In the genomic region with DNA sequence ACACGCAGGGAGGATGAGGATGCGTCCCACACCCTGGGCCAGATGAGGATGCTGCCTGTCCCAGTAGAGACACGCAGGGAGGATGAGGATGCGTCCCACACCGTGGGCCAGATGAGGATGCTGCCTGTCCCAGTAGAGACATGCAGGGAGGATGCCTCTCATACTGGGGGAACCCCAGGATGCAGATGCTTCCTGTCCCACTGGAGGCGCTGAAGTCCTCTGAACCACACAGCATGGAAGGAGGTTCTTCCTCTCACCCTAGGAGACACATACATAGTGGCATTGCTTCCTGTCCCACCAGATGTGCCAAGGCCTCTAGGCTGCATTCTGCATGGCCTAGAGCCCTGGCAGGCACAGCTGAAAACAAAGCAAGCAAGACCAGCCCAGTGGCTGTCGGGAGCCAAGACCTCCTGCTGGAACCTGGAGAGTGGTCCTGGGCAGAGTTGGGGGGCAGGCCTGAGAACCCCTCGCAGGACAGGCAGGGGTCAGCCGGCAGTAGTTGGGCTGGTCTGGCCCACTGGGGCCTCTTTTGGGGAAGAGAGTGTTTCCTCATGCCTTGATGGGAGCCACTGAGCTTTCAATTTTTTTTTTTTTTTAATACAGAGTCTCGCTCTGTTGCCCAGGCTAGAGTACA, we compare ENCODE assay signal across 9 cellular contexts. TPM values are rescaled to one million over a fixed set of nuclear protein-coding genes. Genes with fewer than 3 reads are reported as not detected.
DNase-seq lines count a peak whose midpoint lies in the region; ATAC-seq and TF ChIP-seq lines count a peak whose summit lies in the region.
"Had no signal": no experiment of that assay in that cellular context is flagged by ENCODE, and none has a peak within 500 bp of the region (broad histone marks: within the 10 kb centered on the region; RNA-seq: fewer than 3 reads in every experiment).

No MANE protein-coding gene starts in this region.

- no peaks in the 10 kb centered on the region for H3K9me3 ChIP-seq in CD8-positive, alpha-beta T cell (ENCODE audit: low read length)
- no peaks in the 10 kb centered on the region for H3K9me3 ChIP-seq in MG63
- no peaks in the 10 kb centered on the region for H3K9me3 ChIP-seq in testis

- TF ChIP-seq CTCF in CD8-positive, alpha-beta T cell (IDR thresholded peaks at IDR 0.05), result peak; percentile 16
- TF ChIP-seq CTCF in testis (IDR thresholded peaks at IDR 0.05), result no peak

- no peak overlapping the region for H3K27ac ChIP-seq in CD8-positive, alpha-beta T cell (ENCODE audit: low read depth, low read length)
- H3K27ac ChIP-seq in testis, result no peak overlapping the region

- peaks cover 18% of the 10 kb centered on the region for H3K4me1 ChIP-seq in CD8-positive, alpha-beta T cell (ENCODE audit: insufficient read depth, low read length)
- peaks cover 15% of the 10 kb centered on the region for H3K4me1 ChIP-seq in testis

- 68 to 78% methylated on average over 8 to 10 of the region's 10 CpGs for WGBS in testis, 2 donors

- CTCF ChIA-PET in CD8-positive, alpha-beta T cell (lab: Charles Lee), result interaction anchor here (0.6 to 4.5 kb wide), 10 partner anchors 10 to 280 kb away, joined by 3 to 42 read pairs (median 7); no protein-coding TSS in a partner anchor

- H3K27me3 Mint-ChIP-seq in CD8-positive, alpha-beta T cell (ENCODE audit: low read depth), result no peaks in the 10 kb centered on the region
- no peaks in the 10 kb centered on the region for H3K27me3 Mint-ChIP-seq in activated T-helper 17 cell treated with anti-CD3 and anti-CD28 coated beads, Interleukin-2, amount 50 U/mL, for 72 hours

- H3K36me3 Mint-ChIP-seq in CD8-positive, alpha-beta T cell, result no peaks in the 10 kb centered on the region
- no peaks in the 10 kb centered on the region for H3K36me3 Mint-ChIP-seq in activated T-helper 17 cell treated with anti-CD3 and anti-CD28 coated beads, Interleukin-2, amount 50 U/mL, for 72 hours (ENCODE audit: low read depth)

- H3K27me3 ChIP-seq in CD8-positive, alpha-beta T cell (ENCODE audit: insufficient read depth, low read length), result no peaks in the 10 kb centered on the region
- H3K27me3 ChIP-seq in MG63, result no peaks in the 10 kb centered on the region
- H3K27me3 ChIP-seq in testis, result no peaks in the 10 kb centered on the region

- no peaks in the 10 kb centered on the region for H3K36me3 ChIP-seq in CD8-positive, alpha-beta T cell (ENCODE audit: insufficient read depth, low read length)
- H3K36me3 ChIP-seq in MG63 (no peaks in the 10 kb centered on the region), testis (ENCODE audit: low read depth, missing control alignments) (no peaks in the 10 kb centered on the region)

- H3K4me3 Mint-ChIP-seq in CD8-positive, alpha-beta T cell, result no peak overlapping the region
- no peak overlapping the region for H3K4me3 Mint-ChIP-seq in activated T-helper 17 cell treated with anti-CD3 and anti-CD28 coated beads, Interleukin-2, amount 50 U/mL, for 72 hours

- intact Hi-C loops in CD8-positive, alpha-beta T cell (cut with DNase I, micrococcal nuclease), result loop anchor here in 1 of 2 experiments (2.0 kb wide), 1 partner anchor 45 kb away; no protein-coding TSS in a partner anchor
- intact Hi-C loops in testis (cut with DNase I; ENCODE audit: low total_unique reads), result no loop called here

- H3K9me3 Mint-ChIP-seq in CD8-positive, alpha-beta T cell, result no peaks in the 10 kb centered on the region
- no peaks in the 10 kb centered on the region for H3K9me3 Mint-ChIP-seq in activated T-helper 17 cell treated with anti-CD3 and anti-CD28 coated beads, Interleukin-2, amount 50 U/mL, for 72 hours

- H3K4me1 Mint-ChIP-seq in CD8-positive, alpha-beta T cell (ENCODE audit: low read depth), result peaks cover 26% of the 10 kb centered on the region
- H3K4me1 Mint-ChIP-seq in activated T-helper 17 cell treated with anti-CD3 and anti-CD28 coated beads, Interleukin-2, amount 50 U/mL, for 72 hours, result peaks cover 20% of the 10 kb centered on the region

- no peak overlapping the region for H3K4me3 ChIP-seq in CD8-positive, alpha-beta T cell (ENCODE audit: low read depth, low read length)
- H3K4me3 ChIP-seq in MG63 (no peak overlapping the region), testis (no peak overlapping the region)
- H3K4me3 ChIP-seq: lung had no signal

- peak; percentile 90 for ATAC-seq in CD8-positive, alpha-beta T cell
- ATAC-seq in activated T-helper 17 cell treated with anti-CD3 and anti-CD28 coated beads, Interleukin-2, amount 50 U/mL, for 72 hours (replicated peaks), result peak; percentile 80

- H3K27ac Mint-ChIP-seq in CD8-positive, alpha-beta T cell, result no peak overlapping the region
- peak overlapping the region; percentile 50 for H3K27ac Mint-ChIP-seq in activated T-helper 17 cell treated with anti-CD3 and anti-CD28 coated beads, Interleukin-2, amount 50 U/mL, for 72 hours

- POLR2A ChIA-PET in CD8-positive, alpha-beta T cell (lab: Charles Lee), result interaction anchor here (0.9 kb wide), 1 partner anchor 31 kb away, joined by 3 read pairs; no protein-coding TSS in a partner anchor

- peak in 3 of 7 experiments; percentile 26 to 59 (median 28) for DNase-seq in CD8-positive, alpha-beta T cell
- DNase-seq in GM19238 (ENCODE audit: insufficient read length, low spot score) (peak; percentile 75), MG63 (peak; percentile 56), iPS-NIHi7 (ENCODE audit: extremely low spot score) (peak; percentile 73), NCI-H510A (lab: John Stamatoyannopoulos, UW) (no peak), glomerular visceral epithelial cell (ENCODE audit: extremely low spot score) (no peak), testis (no peak)

- no peak for TF ChIP-seq POLR2A in testis (IDR thresholded peaks at IDR 0.05)

RNA-seq across cellular contexts. Expression of a gene that starts 4.3 kb away (rescaled TPM):
- not detected for total RNA-seq in CD8-positive, alpha-beta T cell
- not detected in 2 replicates for total RNA-seq in MG63 (2014; rRNA removed; shearing (Covaris generic); ENCODE audit: low replicate concordance)
- total RNA-seq in activated T-helper 17 cell treated with anti-CD3 and anti-CD28 coated beads, Interleukin-2, amount 50 U/mL, for 72 hours, result under 1 TPM in 1 of 2 donors, not detected in 1; 0.48 TPM
- 1 to 10 TPM in 1 of 2 donors, under 1 TPM in 1; 0.79 to 1.7 TPM for total RNA-seq in testis
- polyA plus RNA-seq in testis (ENCODE audit: insufficient read depth, low read depth, low replicate concordance), result 8.2 TPM

RNA-seq across cellular contexts. Expression of a gene that starts 15.5 kb away (rescaled TPM):
- total RNA-seq in CD8-positive, alpha-beta T cell, result 1 to 10 TPM; 1.9 to 2.3 TPM
- total RNA-seq in MG63 (2014; rRNA removed; shearing (Covaris generic); ENCODE audit: low replicate concordance), result 0.86 and 2.3 TPM in 2 replicates
- total RNA-seq in activated T-helper 17 cell treated with anti-CD3 and anti-CD28 coated beads, Interleukin-2, amount 50 U/mL, for 72 hours, result 1 to 10 TPM in 1 of 2 donors, under 1 TPM in 1; 0.97 to 3.1 TPM
- total RNA-seq in testis, result 1 to 10 TPM; 3.5 to 6.6 TPM
- 7.5 TPM for polyA plus RNA-seq in testis (ENCODE audit: insufficient read depth, low read depth, low replicate concordance)

RNA-seq across cellular contexts. Expression of a gene that starts 45.7 kb away (rescaled TPM):
- total RNA-seq in CD8-positive, alpha-beta T cell, result 100 to 1,000 TPM; 207 to 221 TPM
- total RNA-seq in MG63 (2014; rRNA removed; shearing (Covaris generic); ENCODE audit: low replicate concordance), result 28.2 and 32.1 TPM in 2 replicates
- 100 to 1,000 TPM; 123 to 183 TPM for total RNA-seq in activated T-helper 17 cell treated with anti-CD3 and anti-CD28 coated beads, Interleukin-2, amount 50 U/mL, for 72 hours
- total RNA-seq in testis, result 10 to 100 TPM; 92.4 to 99.3 TPM
- 62.8 TPM for polyA plus RNA-seq in testis (ENCODE audit: insufficient read depth, low read depth, low replicate concordance)

Comparison
In these comparisons a context has a peak if more than half of its experiments do, and no peak if none do; other contexts are left out.
1. DNase-seq: peak in GM19238 (single experiment), MG63 (single experiment) and iPS-NIHi7 (single experiment); none in NCI-H510A (single experiment), glomerular visceral epithelial cell (single experiment) and testis (single experiment).